In the genomic region with DNA sequence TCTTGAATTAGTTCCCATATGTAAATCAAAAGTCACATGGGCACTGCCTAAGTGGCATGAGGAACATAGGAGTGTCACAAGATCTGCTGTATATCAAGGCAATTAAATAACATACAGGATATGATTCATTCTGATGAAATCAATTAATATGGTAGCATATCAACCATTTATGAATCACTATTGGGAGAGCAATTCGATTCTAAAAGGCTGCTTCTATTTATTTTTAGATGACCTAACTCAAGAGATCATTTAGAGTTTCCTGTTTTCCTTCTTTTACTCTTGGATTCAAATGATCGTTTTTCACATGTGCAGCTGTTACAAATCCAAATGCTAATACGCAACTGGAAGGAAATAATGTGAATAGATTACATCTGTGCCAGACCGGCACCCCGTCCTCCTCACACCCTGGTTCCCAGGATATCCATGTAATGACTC, we compare ENCODE assay signal across 18 cellular contexts.
DNase-seq lines count a peak whose midpoint lies in the region; ATAC-seq and TF ChIP-seq lines count a peak whose summit lies in the region.
"Had no signal": no experiment of that assay in that cellular context is flagged by ENCODE, and none has a peak within 500 bp of the region (broad histone marks: within the 10 kb centered on the region; RNA-seq: fewer than 3 reads in every experiment).

No MANE protein-coding gene starts in this region.

- H3K27me3 ChIP-seq in left ventricle myocardium inferior (ENCODE audit: low read depth) (no peaks in the 10 kb centered on the region), PC-3 (ENCODE audit: low read length) (no peaks in the 10 kb centered on the region), uterus (no peaks in the 10 kb centered on the region)

- no TSS peak for BruUV-seq in PC-3 (replicated peaks; lab: Mats Ljungman, UMichigan)

- no peak overlapping the region for H2AFZ ChIP-seq in PC-3 (ENCODE audit: low read length)

- TF ChIP-seq CTCF in left ventricle myocardium inferior (IDR thresholded peaks at IDR 0.05; ENCODE audit: borderline replicate concordance) (no peak), PC-3 (conservative IDR thresholded peaks at IDR 0.05; ENCODE audit: low read depth, low read length) (no peak), fibroblast of pulmonary artery (IDR thresholded peaks at IDR 0.05; ENCODE audit: low read length, missing control alignments) (no peak), uterus (IDR thresholded peaks at IDR 0.05) (no peak)

- TF ChIP-seq POLR2A in uterus (IDR thresholded peaks at IDR 0.05) = no peak

- ATAC-seq in Right ventricle myocardium inferior (no peak), PC-3 (peak; percentile 20), GM21723 (IDR thresholded peaks at IDR 0.05; ENCODE audit: unreplicated experiment) (no peak)

- H3K4me3 ChIP-seq in left ventricle myocardium inferior (no peak overlapping the region), PC-3 (ENCODE audit: low read length) (no peak overlapping the region), fibroblast of pulmonary artery (replicated peaks; ENCODE audit: low read depth, low read length) (no peak overlapping the region), uterus (no peak overlapping the region)
- H3K4me3 ChIP-seq: coronary artery, stomach had no signal

- no peaks in the 10 kb centered on the region for H3K9me2 ChIP-seq in PC-3 (replicated peaks; ENCODE audit: low read length)

- DNase-seq in left ventricle myocardium inferior (no peak), Right ventricle myocardium inferior (ENCODE audit: missing footprints) (no peak), PC-3 (peak; percentile 53), fibroblast of pulmonary artery (ENCODE audit: low read depth) (peak; percentile 50), uterus (no peak), KBM-7 (no peak)
- no peak for DNase-seq in stimulated activated naive CD4-positive, alpha-beta T cell (lab: John Stamatoyannopoulos, UW)
- DNase-seq: activated B cell treated with CpG ODN at 0.5 μM for 24 hours; activated effector memory CD4-positive, alpha-beta T cell treated with anti-CD3 and anti-CD28 coated beads, Interleukin-2, amount 50 U/mL, for 16 hours; anterior cingulate cortex; COR-L47; erythroblast; KG1; NCI-H1694 treated with DMSO at 0.1 percent for 48 hours; NCI-H526; stomach had no signal

- H3K27ac ChIP-seq in left ventricle myocardium inferior (replicated peaks) (peak overlapping the region; percentile 46), PC-3 (ENCODE audit: low read length) (peak overlapping the region; percentile 36), uterus (peak overlapping the region; percentile 44 to 50)
- H3K27ac ChIP-seq: coronary artery had no signal

- H3K4me2 ChIP-seq in PC-3 (ENCODE audit: low read length) = peak overlapping the region; percentile 17

- intact Hi-C loops in left ventricle myocardium inferior (cut with micrococcal nuclease) = no loop called here
- intact Hi-C loops in Right ventricle myocardium inferior (cut with DNase I) = no loop called here
- intact Hi-C loops in PC-3 (cut with micrococcal nuclease) = no loop called here
- intact Hi-C loops in uterus (cut with DNase I; ENCODE audit: low total_unique reads) = no loop called here

- CTCF ChIA-PET in PC-3 (lab: Charles Lee) = no interaction called here

- in situ Hi-C loops in KBM-7 (cut with MboI; ENCODE audit: low pct_unique_long_range_greater_than_20kb, low sequenced_read_pairs) = no loop called here

- H3F3A ChIP-seq in PC-3 (ENCODE audit: low read length, unreplicated experiment) = peaks cover 3% of the 10 kb centered on the region

- no peaks in the 10 kb centered on the region for H4K20me1 ChIP-seq in PC-3 (ENCODE audit: low read length)

- POLR2A ChIA-PET in PC-3 (lab: Charles Lee; ENCODE audit: unreplicated experiment) = no interaction called here

- H3K9me3 ChIP-seq in left ventricle myocardium inferior (replicated peaks) (no peaks in the 10 kb centered on the region), PC-3 (ENCODE audit: low read length) (no peaks in the 10 kb centered on the region), uterus (no peaks in the 10 kb centered on the region)
- H3K9me3 ChIP-seq: stomach had no signal

- H3K4me1 ChIP-seq in left ventricle myocardium inferior = no peaks in the 10 kb centered on the region
- peaks cover 43% of the 10 kb centered on the region for H3K4me1 ChIP-seq in PC-3 (ENCODE audit: insufficient read depth, low read length)
- H3K4me1 ChIP-seq in uterus = no peaks in the 10 kb centered on the region

- H3K36me3 ChIP-seq in left ventricle myocardium inferior = no peaks in the 10 kb centered on the region
- no peaks in the 10 kb centered on the region for H3K36me3 ChIP-seq in PC-3 (ENCODE audit: low read depth, low read length)
- no peaks in the 10 kb centered on the region for H3K36me3 ChIP-seq in uterus
- H3K36me3 ChIP-seq: stomach had no signal

- H3K9ac ChIP-seq in PC-3 (ENCODE audit: low read length) = no peak overlapping the region

- H3K79me2 ChIP-seq in PC-3 (ENCODE audit: low read length) = no peaks in the 10 kb centered on the region

Comparison
In these comparisons a context has a peak if more than half of its experiments do, and no peak if none do; other contexts are left out.
1. DNase-seq: peak in PC-3 (single experiment) and fibroblast of pulmonary artery (single experiment); none in left ventricle myocardium inferior (single experiment), Right ventricle myocardium inferior (single experiment), uterus (0 of 2), stimulated activated naive CD4-positive, alpha-beta T cell (0 of 6) and KBM-7 (single experiment).
2. Peak in every context shown above with its lines, with median percentiles within 50 percentile points of each other: H3K27ac ChIP-seq.